ENCODE assay signal across 8 cellular contexts in genomic region chr6:28351087-28351486, GRCh38. TPM values are rescaled to one million over a fixed set of nuclear protein-coding genes. Genes with fewer than 3 reads are reported as not detected.
A peak's percentile ranks its signal among the peaks of the same experiment; 100 is the strongest.
DNase-seq lines count a peak whose midpoint lies in the region; ATAC-seq and TF ChIP-seq lines count a peak whose summit lies in the region.

No MANE protein-coding gene starts in this region.

- H3K27me3 Mint-ChIP-seq in activated T-cell treated with anti-CD3 and anti-CD28 coated beads, Interleukin-2, amount 50 U/mL, for 4 hours (ENCODE audit: low read depth), result peaks cover 11% of the 10 kb centered on the region
- H3K27me3 Mint-ChIP-seq in activated B cell treated with CpG ODN at 0.5 μM for 24 hours, result peaks cover 4% of the 10 kb centered on the region

- intact Hi-C loops in activated B cell treated with CpG ODN at 0.5 μM for 24 hours (cut with micrococcal nuclease), result loop anchor here (5.0 kb wide), 1 partner anchor 269 kb away; the partner anchor contains the start of gene ZNF165
- intact Hi-C loops in testis (cut with DNase I; ENCODE audit: low total_unique reads), result no loop called here

- no peak for DNase-seq in activated T-cell treated with anti-CD3 and anti-CD28 coated beads, Interleukin-2, amount 50 U/mL, for 4 hours
- DNase-seq in activated T-cell treated with anti-CD3 and anti-CD28 coated beads, Interleukin-2, amount 50 U/mL, for 1 hour, result no peak
- DNase-seq in activated B cell treated with CpG ODN at 0.5 μM for 24 hours (no peak), NOMO-1 (lab: John Stamatoyannopoulos, UW; ENCODE audit: unreplicated experiment in 2 of 2) (no peak), testis (no peak), 8988T (no peak)

- H3K9ac ChIP-seq in iPS-20b (ENCODE audit: low read depth, low read length) (peak overlapping the region; percentile 87; the same call in 1 of the 2 replicates), subcutaneous abdominal adipose tissue (ENCODE audit: low read length in 5 of 5) (peak overlapping the region in 2 of 5 donors; percentile 83 to 96)

- 55 to 61% methylated on average over 2 of the region's 2 CpGs for WGBS in testis, 2 donors

- no peaks in the 10 kb centered on the region; the same call in 1 of the 2 replicates for H3K4me1 ChIP-seq in iPS-20b (ENCODE audit: insufficient read depth, low read length)
- peaks cover 0 to 34% (median 30%) of the 10 kb centered on the region in 5 donors for H3K4me1 ChIP-seq in subcutaneous abdominal adipose tissue (ENCODE audit: control insufficient read depth in 5 of 5, insufficient read depth in 5 of 5, low read length in 5 of 5)
- H3K4me1 ChIP-seq in testis, result peaks cover 15% of the 10 kb centered on the region

- TF ChIP-seq POLR2A in testis (IDR thresholded peaks at IDR 0.05), result no peak

- peak overlapping the region; percentile 98 for H3K4me3 Mint-ChIP-seq in activated T-cell treated with anti-CD3 and anti-CD28 coated beads, Interleukin-2, amount 50 U/mL, for 4 hours
- peak overlapping the region; percentile 96 for H3K4me3 Mint-ChIP-seq in activated B cell treated with CpG ODN at 0.5 μM for 24 hours

- H3K36me3 ChIP-seq in iPS-20b (ENCODE audit: insufficient read depth, low read depth, low read length) (no peaks in the 10 kb centered on the region), subcutaneous abdominal adipose tissue (ENCODE audit: control insufficient read depth in 5 of 5, insufficient read depth in 5 of 5, low read length in 5 of 5) (no peaks in the 10 kb centered on the region), testis (ENCODE audit: low read depth, missing control alignments) (no peaks in the 10 kb centered on the region)

- POLR2A ChIA-PET in activated B cell treated with CpG ODN at 0.5 μM for 24 hours (lab: Charles Lee), result interaction anchor here (2.1 kb wide), 2 partner anchors 32 to 210 kb away, joined by 15 to 19 read pairs; partner anchors contain the start of gene ZKSCAN8

- H3K27ac ChIP-seq in iPS-20b (ENCODE audit: low read length) (no peak overlapping the region), subcutaneous abdominal adipose tissue (ENCODE audit: low read depth, low read length) (peak overlapping the region; percentile 0), testis (no peak overlapping the region)

- CTCF ChIA-PET in activated B cell treated with CpG ODN at 0.5 μM for 24 hours (lab: Charles Lee), result interaction anchor here (1.1 kb wide), 1 partner anchor 210 kb away, joined by 3 read pairs; no protein-coding TSS in a partner anchor

- TF ChIP-seq CTCF in activated B cell treated with CpG ODN at 0.5 μM for 24 hours (IDR thresholded peaks at IDR 0.05), result no peak
- TF ChIP-seq CTCF in testis (IDR thresholded peaks at IDR 0.05), result no peak

- peaks cover 38% of the 10 kb centered on the region for H3K4me1 Mint-ChIP-seq in activated T-cell treated with anti-CD3 and anti-CD28 coated beads, Interleukin-2, amount 50 U/mL, for 4 hours (ENCODE audit: low read depth)
- peaks cover 35% of the 10 kb centered on the region for H3K4me1 Mint-ChIP-seq in activated B cell treated with CpG ODN at 0.5 μM for 24 hours

- no peaks in the 10 kb centered on the region; the same call in 1 of the 2 replicates for H3K9me3 ChIP-seq in iPS-20b (ENCODE audit: insufficient read depth, low read depth, low read length)
- no peaks in the 10 kb centered on the region for H3K9me3 ChIP-seq in subcutaneous abdominal adipose tissue (ENCODE audit: control insufficient read depth in 5 of 5, low read length in 5 of 5)
- no peaks in the 10 kb centered on the region for H3K9me3 ChIP-seq in testis

- no peak for ATAC-seq in activated T-cell treated with anti-CD3 and anti-CD28 coated beads, Interleukin-2, amount 50 U/mL, for 4 hours
- ATAC-seq in activated B cell treated with CpG ODN at 0.5 μM for 24 hours (ENCODE audit: low read depth), result no peak

- no peaks in the 10 kb centered on the region for H3K9me3 Mint-ChIP-seq in activated T-cell treated with anti-CD3 and anti-CD28 coated beads, Interleukin-2, amount 50 U/mL, for 4 hours
- no peaks in the 10 kb centered on the region for H3K9me3 Mint-ChIP-seq in activated B cell treated with CpG ODN at 0.5 μM for 24 hours

- H3K27me3 ChIP-seq in iPS-20b (ENCODE audit: insufficient read depth, low read length), result peaks cover 10% of the 10 kb centered on the region; the same call in 1 of the 2 replicates
- H3K27me3 ChIP-seq in subcutaneous abdominal adipose tissue (ENCODE audit: control insufficient read depth in 5 of 5, insufficient read depth in 4 of 5, low read length in 5 of 5), result peaks cover 0 to 2% (median 0%) of the 10 kb centered on the region in 5 donors
- no peaks in the 10 kb centered on the region for H3K27me3 ChIP-seq in testis

- H3K4me3 ChIP-seq in iPS-20b (ENCODE audit: low read length), result peak overlapping the region; percentile 84
- H3K4me3 ChIP-seq in subcutaneous abdominal adipose tissue (ENCODE audit: low read depth in 1 of 5, low read length in 5 of 5), result peak overlapping the region in 2 of 5 donors; percentile 86 to 91
- H3K4me3 ChIP-seq in testis, result no peak overlapping the region

- H3K36me3 Mint-ChIP-seq in activated T-cell treated with anti-CD3 and anti-CD28 coated beads, Interleukin-2, amount 50 U/mL, for 4 hours (ENCODE audit: insufficient read depth), result no peaks in the 10 kb centered on the region
- H3K36me3 Mint-ChIP-seq in activated B cell treated with CpG ODN at 0.5 μM for 24 hours (ENCODE audit: low read depth), result peaks cover 13% of the 10 kb centered on the region

- no peak overlapping the region for H3K27ac Mint-ChIP-seq in activated B cell treated with CpG ODN at 0.5 μM for 24 hours

RNA-seq across cellular contexts. Expression of gene ZKSCAN3, which starts 1.3 kb away (rescaled TPM):
- total RNA-seq in activated T-cell treated with anti-CD3 and anti-CD28 coated beads, Interleukin-2, amount 50 U/mL, for 4 hours, result 1 to 10 TPM; 1.9 to 2.4 (median 2.3) TPM
- total RNA-seq in activated B cell treated with CpG ODN at 0.5 μM for 24 hours (5.6 and 6.3 TPM in 2 replicates), testis (1 to 10 TPM; 8.1 to 8.3 TPM)
- polyA plus RNA-seq in testis (ENCODE audit: insufficient read depth, low read depth, low replicate concordance), result 5.4 TPM

RNA-seq across cellular contexts. Expression of gene ZSCAN31, which starts 15.1 kb away (rescaled TPM):
- 1 to 10 TPM in 1 of 3 donors, under 1 TPM in 2; 0.76 to 1.5 (median 0.83) TPM for total RNA-seq in activated T-cell treated with anti-CD3 and anti-CD28 coated beads, Interleukin-2, amount 50 U/mL, for 4 hours
- total RNA-seq in activated B cell treated with CpG ODN at 0.5 μM for 24 hours (1.0 and 3.6 TPM in 2 replicates), testis (10 to 100 TPM; 21.4 to 29.0 TPM)
- 51.3 TPM for polyA plus RNA-seq in testis (ENCODE audit: insufficient read depth, low read depth, low replicate concordance)

RNA-seq across cellular contexts. Expression of gene ZSCAN12, which starts 48.5 kb away (rescaled TPM):
- total RNA-seq in activated T-cell treated with anti-CD3 and anti-CD28 coated beads, Interleukin-2, amount 50 U/mL, for 4 hours, result 1 to 10 TPM; 2.7 to 2.8 (median 2.7) TPM
- total RNA-seq in activated B cell treated with CpG ODN at 0.5 μM for 24 hours (12.8 and 13.0 TPM in 2 replicates), testis (10 to 100 TPM; 12.2 to 12.3 TPM)
- 7.0 TPM for polyA plus RNA-seq in testis (ENCODE audit: insufficient read depth, low read depth, low replicate concordance)
